10 cellular contexts compared by ENCODE assay signal in genomic region chr3:14879161-14879888, GRCh38.
A peak's percentile ranks its signal among the peaks of the same experiment; 100 is the strongest.
DNase-seq lines count a peak whose midpoint lies in the region; ATAC-seq and TF ChIP-seq lines count a peak whose summit lies in the region.
"Had no signal": no experiment of that assay in that cellular context is flagged by ENCODE, and none has a peak within 500 bp of the region (broad histone marks: within the 10 kb centered on the region; RNA-seq: fewer than 3 reads in every experiment).

No MANE protein-coding gene starts in this region.

- no peak for TF ChIP-seq POLR2A in gastrocnemius medialis (IDR thresholded peaks at IDR 0.05)

- intact Hi-C loops in Panc1 (cut with micrococcal nuclease; ENCODE audit: unreplicated experiment) (no loop called here), posterior vena cava (cut with DNase I) (loop anchor here in 1 of 2 donors (10.0 kb wide), 1 partner anchor 585 kb away; no protein-coding TSS in a partner anchor), gastrocnemius medialis (cut with DNase I; ENCODE audit: low total_unique reads) (no loop called here)

- ATAC-seq in Panc1 (0 out of 2 replicates have a peak, but pooled peaks have one; percentile 27), gastrocnemius medialis (no peak)

- H3K36me3 ChIP-seq in H7 (replicated peaks; ENCODE audit: control insufficient read depth, insufficient read depth, low read length) = no peaks in the 10 kb centered on the region; the same call in 1 of the 2 replicates
- no peaks in the 10 kb centered on the region for H3K36me3 ChIP-seq in Panc1 (ENCODE audit: control insufficient read depth, insufficient read depth, low read length)
- H3K36me3 ChIP-seq in gastrocnemius medialis = no peaks in the 10 kb centered on the region
- H3K36me3 ChIP-seq: breast epithelium had no signal

- H3K27me3 ChIP-seq in H7 (ENCODE audit: control insufficient read depth, insufficient read depth, low read length) (no peaks in the 10 kb centered on the region), Panc1 (ENCODE audit: control insufficient read depth, insufficient read depth, low read length) (no peaks in the 10 kb centered on the region), gastrocnemius medialis (no peaks in the 10 kb centered on the region)
- H3K27me3 ChIP-seq: breast epithelium had no signal

- H3K9me3 ChIP-seq in Panc1 (ENCODE audit: control insufficient read depth, insufficient read depth, low read depth, low read length) = no peaks in the 10 kb centered on the region
- no peaks in the 10 kb centered on the region for H3K9me3 ChIP-seq in gastrocnemius medialis
- H3K9me3 ChIP-seq: breast epithelium had no signal

- POLR2A ChIA-PET in Panc1 (lab: Charles Lee) = no interaction called here

- H3K4me3 ChIP-seq in H7 (ENCODE audit: insufficient read depth, low read depth, low read length) = no peak overlapping the region
- H3K4me3 ChIP-seq in Panc1 (ENCODE audit: low read depth in 2 of 2, low read length in 2 of 2) = no peak overlapping the region
- no peak overlapping the region for H3K4me3 ChIP-seq in gastrocnemius medialis
- H3K4me3 ChIP-seq: breast epithelium had no signal

- TF ChIP-seq CTCF in Panc1 (IDR thresholded peaks at IDR 0.05) (no peak), gastrocnemius medialis (IDR thresholded peaks at IDR 0.05 in 4 of 5, conservative IDR thresholded peaks at IDR 0.05 in 1 of 5) (no peak)

- H3K4me1 ChIP-seq in Panc1 (ENCODE audit: control insufficient read depth, insufficient read depth, low read length) = no peaks in the 10 kb centered on the region
- H3K4me1 ChIP-seq in gastrocnemius medialis = peaks cover 12 to 15% of the 10 kb centered on the region in 2 donors
- H3K4me1 ChIP-seq: breast epithelium had no signal

- H3K27ac ChIP-seq in Panc1 (ENCODE audit: low read length) (no peak overlapping the region), gastrocnemius medialis (peak overlapping the region in 2 of 4 donors; percentile 22)
- H3K27ac ChIP-seq: breast epithelium had no signal

- DNase-seq in H7 (peak; percentile 74), Panc1 (ENCODE audit: low read depth, low spot score) (no peak), posterior vena cava (ENCODE audit: low spot score) (peak; percentile 56), gastrocnemius medialis (no peak), superior temporal gyrus (ENCODE audit: extremely low spot score) (no peak), T-helper 9 cell (no peak)
- DNase-seq in central memory CD4-positive, alpha-beta T cell = peak; percentile 38
- no peak for DNase-seq in effector CD8-positive, alpha-beta T cell (lab: John Stamatoyannopoulos, UW)
- DNase-seq: NCI-H1436 had no signal

- in situ Hi-C loops in Panc1 (cut with HindIII; ENCODE audit: low pct_unique_long_range_greater_than_20kb, low sequenced_read_pairs) = no loop called here
- in situ Hi-C loops in gastrocnemius medialis (cut with MboI; ENCODE audit: low sequenced_read_pairs in 4 of 4) = no loop called here

- BruUV-seq in Panc1 (replicated peaks; lab: Mats Ljungman, UMichigan) = no TSS peak

- CTCF ChIA-PET in Panc1 (lab: Charles Lee) = no interaction called here

Comparison
In these comparisons a context has a peak if more than half of its experiments do, and no peak if none do; other contexts are left out.
1. DNase-seq: peak in H7 (single experiment), central memory CD4-positive, alpha-beta T cell (single experiment) and posterior vena cava (single experiment); none in Panc1 (single experiment), gastrocnemius medialis (0 of 2), effector CD8-positive, alpha-beta T cell (single experiment), superior temporal gyrus (single experiment) and T-helper 9 cell (single experiment).